ENCODE assay signal across 32 cellular contexts in genomic region chr5:34064656-34065055, GRCh38.
"Had no signal": no experiment of that assay in that cellular context is flagged by ENCODE, and none has a peak within 500 bp of the region (broad histone marks: within the 10 kb centered on the region; RNA-seq: fewer than 3 reads in every experiment).

No MANE protein-coding gene starts in this region.

- H3K9me3 ChIP-seq: adrenal gland, ascending aorta, body of pancreas, breast epithelium had no signal

- DNase-seq: activated effector memory CD4-positive, alpha-beta T cell treated with anti-CD3 and anti-CD28 coated beads, Interleukin-2, amount 50 U/mL, for 16 hours; activated effector memory CD4-positive, alpha-beta T cell treated with Interleukin-2 at 50 U/mL for 16 hours; activated gamma-delta T cell; activated gamma-delta T cell treated with Interleukin-2 at 50 U/mL for 16 hours; activated naive CD4-positive, alpha-beta T cell; activated naive CD4-positive, alpha-beta T cell treated with anti-CD3 and anti-CD28 coated beads for 36 hours; activated naive CD4-positive, alpha-beta T cell treated with anti-CD3 and anti-CD28 coated beads, Interleukin-2, amount 10 ng/mL, durations not matched to agents 7 days and 5 days; activated naive CD4-positive, alpha-beta T cell treated with anti-CD3 and anti-CD28 coated beads, Interleukin-2, amount 50 U/mL, for 16 hours; activated naive CD4-positive, alpha-beta T cell treated with Interleukin-2 at 50 U/mL for 16 hours; activated naive CD8-positive, alpha-beta T cell treated with anti-CD3 and anti-CD28 coated beads for 36 hours; activated naive CD8-positive, alpha-beta T cell treated with anti-CD3 and anti-CD28 coated beads, Interleukin-2, amount 10 ng/mL, durations not matched to agents 7 days and 5 days; activated naive CD8-positive, alpha-beta T cell treated with anti-CD3 and anti-CD28 coated beads, Interleukin-2, amount 50 U/mL, for 24 hours; activated T-cell treated with anti-CD3 and anti-CD28 coated beads, Interleukin-2, amount 50 U/mL, for 4 hours; activated T-cell treated with anti-CD3 and anti-CD28 coated beads, Interleukin-2, amount 50 U/mL, for 48 hours; activated T-cell treated with anti-CD3 and anti-CD28 coated beads, Interleukin-2, amount 50 U/mL, for 72 hours; adrenal gland; amniotic stem cell; amygdala; anterior cingulate cortex; aorta; body of pancreas; brain microvascular endothelial cell; caudate nucleus; central memory CD4-positive, alpha-beta T cell; cerebellar nuclear complex had no signal

- H3K27ac ChIP-seq: adrenal gland, ascending aorta, body of pancreas, brain microvascular endothelial cell, breast epithelium, cardiac muscle cell had no signal

- ATAC-seq: activated naive CD4-positive, alpha-beta T cell treated with anti-CD3 and anti-CD28 coated beads, Interleukin-2, amount 50 U/mL, for 72 hours; activated naive CD8-positive, alpha-beta T cell treated with anti-CD3 and anti-CD28 coated beads, Interleukin-2, amount 50 U/mL, for 24 hours; activated T-cell treated with anti-CD3 and anti-CD28 coated beads, Interleukin-2, amount 50 U/mL, for 4 hours; activated T-cell treated with anti-CD3 and anti-CD28 coated beads, Interleukin-2, amount 50 U/mL, for 72 hours; activated T-helper 17 cell treated with anti-CD3 and anti-CD28 coated beads, Interleukin-2, amount 50 U/mL, for 72 hours; body of pancreas had no signal

- H3K4me3 ChIP-seq: adrenal gland, ascending aorta, body of pancreas, breast epithelium, cardiac muscle cell had no signal

- H3K4me1 ChIP-seq: adrenal gland, ascending aorta, body of pancreas, breast epithelium had no signal

- H3K36me3 ChIP-seq: adrenal gland, ascending aorta, brain microvascular endothelial cell, breast epithelium, cardiac muscle cell had no signal

- H3K27me3 ChIP-seq: adrenal gland, ascending aorta, body of pancreas, brain microvascular endothelial cell, breast epithelium, cardiac muscle cell had no signal

- FAIRE-seq: astrocyte, bronchial epithelial cell had no signal
